Comparison of ENCODE assay signal across 21 cellular contexts in the genomic region with DNA sequence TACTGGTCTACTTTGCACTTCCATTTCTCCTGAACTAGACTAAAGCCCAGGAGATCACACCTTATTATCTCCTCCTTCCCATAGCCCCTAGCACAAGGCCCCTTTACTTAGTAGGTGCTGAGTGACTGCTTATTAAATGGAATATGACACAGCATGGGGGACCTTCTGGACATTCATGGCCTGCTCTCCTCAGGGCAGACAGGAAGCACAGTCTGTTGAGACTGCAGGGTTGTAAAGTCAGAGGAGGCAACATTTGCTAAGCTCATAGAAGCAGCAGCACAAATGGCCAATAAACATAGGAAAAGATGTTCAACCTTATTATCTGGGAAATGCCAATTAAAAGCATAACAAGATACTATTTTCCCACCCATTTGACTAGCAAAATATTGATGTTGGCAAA.
DNase-seq lines count a peak whose midpoint lies in the region; ATAC-seq, FAIRE-seq and TF ChIP-seq lines count a peak whose summit lies in the region.
"Had no signal": no experiment of that assay in that cellular context is flagged by ENCODE, and none has a peak within 500 bp of the region (broad histone marks: within the 10 kb centered on the region; RNA-seq: fewer than 3 reads in every experiment).

No MANE protein-coding gene starts in this region.

- peaks cover 0 to 29% of the 10 kb centered on the region in 2 experiments; a peak in 2 of 3 replicates for H3K36me3 ChIP-seq in HEK293 (ENCODE audit: control insufficient read depth in 2 of 2, insufficient read depth in 1 of 2, low read length in 2 of 2)

- no peak for FAIRE-seq in frontal cortex (lab: Jason Lieb, UNC)
- FAIRE-seq: A549, colon, pancreas had no signal

- H3K4me1 Mint-ChIP-seq in activated CD4-positive, alpha-beta T cell treated with anti-CD3 and anti-CD28 coated beads for 36 hours: peaks cover 25% of the 10 kb centered on the region
- H3K4me1 Mint-ChIP-seq in activated CD4-positive, alpha-beta T cell treated with anti-CD3 and anti-CD28 coated beads, Interleukin-2, amount 10 ng/mL, durations not matched to agents 24 days and 14 days: peaks cover 11% of the 10 kb centered on the region
- peaks cover 7% of the 10 kb centered on the region for H3K4me1 Mint-ChIP-seq in activated T-helper 2 cell treated with anti-CD3 and anti-CD28 coated beads, Interferon-gamma antibody, Interleukin-2, Interleukin-4, amounts not matched to agents 10 μg/mL and 5 μg/mL and 100 μg/mL, durations not matched to agents 14 hours and 24 hours and 36 hours (ENCODE audit: low read depth)
- peaks cover 85% of the 10 kb centered on the region for H3K4me1 Mint-ChIP-seq in nephron progenitor cell

- CTCF ChIA-PET in activated CD4-positive, alpha-beta T cell treated with anti-CD3 and anti-CD28 coated beads for 36 hours (lab: Charles Lee): no interaction called here
- CTCF ChIA-PET in HEK293 (lab: Yijun Ruan, JAX): interaction anchor here (1.0 kb wide), 1 partner anchor 10 kb away, joined by 5 read pairs; no protein-coding TSS in a partner anchor

- H3K27me3 Mint-ChIP-seq in activated CD4-positive, alpha-beta T cell treated with anti-CD3 and anti-CD28 coated beads for 36 hours: no peaks in the 10 kb centered on the region
- H3K27me3 Mint-ChIP-seq in activated CD4-positive, alpha-beta T cell treated with anti-CD3 and anti-CD28 coated beads, Interleukin-2, amount 10 ng/mL, durations not matched to agents 24 days and 14 days: no peaks in the 10 kb centered on the region
- no peaks in the 10 kb centered on the region for H3K27me3 Mint-ChIP-seq in activated T-helper 2 cell treated with anti-CD3 and anti-CD28 coated beads, Interferon-gamma antibody, Interleukin-2, Interleukin-4, amounts not matched to agents 10 μg/mL and 5 μg/mL and 100 μg/mL, durations not matched to agents 14 hours and 24 hours and 36 hours (ENCODE audit: low read depth)
- H3K27me3 Mint-ChIP-seq in nephron progenitor cell (ENCODE audit: low read depth, poor library complexity): peaks cover 9% of the 10 kb centered on the region

- peaks cover 5% of the 10 kb centered on the region; the same call in 1 of the 2 replicates for H3K4me1 ChIP-seq in HEK293 (ENCODE audit: control insufficient read depth, insufficient read depth, low read length)
- H3K4me1 ChIP-seq: A549, body of pancreas, pancreas had no signal

- POLR2A ChIA-PET in activated CD4-positive, alpha-beta T cell treated with anti-CD3 and anti-CD28 coated beads for 36 hours (lab: Charles Lee): no interaction called here
- POLR2A ChIA-PET in HEK293 (lab: Yijun Ruan, JAX): no interaction called here

- no peaks in the 10 kb centered on the region for H3K9me3 ChIP-seq in HEK293 (ENCODE audit: control insufficient read depth, insufficient read depth, low read depth, low read length)
- H3K9me3 ChIP-seq: A549, BE2C, body of pancreas, pancreas, right atrium auricular region had no signal

- peak overlapping the region; percentile 10 for H3K27ac Mint-ChIP-seq in activated CD4-positive, alpha-beta T cell treated with anti-CD3 and anti-CD28 coated beads for 36 hours
- H3K27ac Mint-ChIP-seq in activated CD4-positive, alpha-beta T cell treated with anti-CD3 and anti-CD28 coated beads, Interleukin-2, amount 10 ng/mL, durations not matched to agents 24 days and 14 days: no peak overlapping the region
- H3K27ac Mint-ChIP-seq in activated T-helper 2 cell treated with anti-CD3 and anti-CD28 coated beads, Interferon-gamma antibody, Interleukin-2, Interleukin-4, amounts not matched to agents 10 μg/mL and 5 μg/mL and 100 μg/mL, durations not matched to agents 14 hours and 24 hours and 36 hours: peak overlapping the region; percentile 43
- H3K27ac Mint-ChIP-seq in nephron progenitor cell: no peak overlapping the region
- H3K27ac Mint-ChIP-seq: GM23338 had no signal

- no peak overlapping the region for H3K4me3 ChIP-seq in HEK293 (ENCODE audit: low read depth, low read length)
- H3K4me3 ChIP-seq: A549, body of pancreas, GM23338, pancreas, right atrium auricular region had no signal

- H3K27ac ChIP-seq in HEK293 (ENCODE audit: extremely low read depth, low read depth, low read length): no peak overlapping the region
- H3K27ac ChIP-seq: A549, body of pancreas, pancreas, right atrium auricular region had no signal

- no peak for ATAC-seq in activated CD4-positive, alpha-beta T cell treated with anti-CD3 and anti-CD28 coated beads for 36 hours
- no peak for ATAC-seq in HG03378 (IDR thresholded peaks at IDR 0.05; ENCODE audit: unreplicated experiment)
- ATAC-seq: A549, body of pancreas, GM23338, left cardiac atrium, pancreas had no signal

- peaks cover 56% of the 10 kb centered on the region for H3K36me3 Mint-ChIP-seq in activated CD4-positive, alpha-beta T cell treated with anti-CD3 and anti-CD28 coated beads for 36 hours (ENCODE audit: low read depth)
- peaks cover 64% of the 10 kb centered on the region for H3K36me3 Mint-ChIP-seq in activated CD4-positive, alpha-beta T cell treated with anti-CD3 and anti-CD28 coated beads, Interleukin-2, amount 10 ng/mL, durations not matched to agents 24 days and 14 days (ENCODE audit: low read depth)
- H3K36me3 Mint-ChIP-seq in activated T-helper 2 cell treated with anti-CD3 and anti-CD28 coated beads, Interferon-gamma antibody, Interleukin-2, Interleukin-4, amounts not matched to agents 10 μg/mL and 5 μg/mL and 100 μg/mL, durations not matched to agents 14 hours and 24 hours and 36 hours (ENCODE audit: low read depth): peaks cover 61% of the 10 kb centered on the region
- peaks cover 5% of the 10 kb centered on the region for H3K36me3 Mint-ChIP-seq in nephron progenitor cell (ENCODE audit: low read depth)

- TF ChIP-seq CTCF in HEK293 (tag by site-specific recombination; IDR thresholded peaks at IDR 0.05) (no peak), nephron progenitor cell (IDR thresholded peaks at IDR 0.05) (no peak)

- no peaks in the 10 kb centered on the region for H3K9me3 Mint-ChIP-seq in activated CD4-positive, alpha-beta T cell treated with anti-CD3 and anti-CD28 coated beads for 36 hours (ENCODE audit: low read depth)
- no peaks in the 10 kb centered on the region for H3K9me3 Mint-ChIP-seq in activated CD4-positive, alpha-beta T cell treated with anti-CD3 and anti-CD28 coated beads, Interleukin-2, amount 10 ng/mL, durations not matched to agents 24 days and 14 days
- no peaks in the 10 kb centered on the region for H3K9me3 Mint-ChIP-seq in activated T-helper 2 cell treated with anti-CD3 and anti-CD28 coated beads, Interferon-gamma antibody, Interleukin-2, Interleukin-4, amounts not matched to agents 10 μg/mL and 5 μg/mL and 100 μg/mL, durations not matched to agents 14 hours and 24 hours and 36 hours
- H3K9me3 Mint-ChIP-seq in nephron progenitor cell: no peaks in the 10 kb centered on the region
- H3K9me3 Mint-ChIP-seq: activated T-cell treated with anti-CD3 and anti-CD28 coated beads, Interleukin-2, amount 50 U/mL, for 4 hours; GM23338 had no signal

- DNase-seq in activated CD4-positive, alpha-beta T cell treated with anti-CD3 and anti-CD28 coated beads for 36 hours: no peak
- DNase-seq in activated CD4-positive, alpha-beta T cell treated with anti-CD3 and anti-CD28 coated beads, Interleukin-2, amount 10 ng/mL, durations not matched to agents 24 days and 14 days: no peak
- DNase-seq in activated T-helper 2 cell treated with anti-CD3 and anti-CD28 coated beads, Interferon-gamma antibody, Interleukin-2, Interleukin-4, amounts not matched to agents 10 μg/mL and 5 μg/mL and 100 μg/mL, durations not matched to agents 14 hours and 24 hours and 36 hours (ENCODE audit: low spot score): no peak
- no peak for DNase-seq in nephron progenitor cell
- no peak for DNase-seq in NCI-H82 (lab: John Stamatoyannopoulos, UW)
- DNase-seq in frontal cortex (ENCODE audit: low spot score in 2 of 2): no peak
- DNase-seq: BE2C, body of pancreas, EL, left cardiac atrium, NCI-H1105 treated with DMSO at 0.1 percent for 48 hours, NCI-H2107, NCI-H510A treated with DMSO at 0.1 percent for 48 hours, pancreas had no signal

- no peak overlapping the region for H3K4me3 Mint-ChIP-seq in activated CD4-positive, alpha-beta T cell treated with anti-CD3 and anti-CD28 coated beads for 36 hours
- H3K4me3 Mint-ChIP-seq in activated CD4-positive, alpha-beta T cell treated with anti-CD3 and anti-CD28 coated beads, Interleukin-2, amount 10 ng/mL, durations not matched to agents 24 days and 14 days: no peak overlapping the region
- H3K4me3 Mint-ChIP-seq in activated T-helper 2 cell treated with anti-CD3 and anti-CD28 coated beads, Interferon-gamma antibody, Interleukin-2, Interleukin-4, amounts not matched to agents 10 μg/mL and 5 μg/mL and 100 μg/mL, durations not matched to agents 14 hours and 24 hours and 36 hours (ENCODE audit: low read depth): no peak overlapping the region
- H3K4me3 Mint-ChIP-seq in nephron progenitor cell: peak overlapping the region; percentile 12
- H3K4me3 Mint-ChIP-seq: activated T-cell treated with anti-CD3 and anti-CD28 coated beads, Interleukin-2, amount 50 U/mL, for 4 hours; GM23338 had no signal

- intact Hi-C loops in activated CD4-positive, alpha-beta T cell treated with anti-CD3 and anti-CD28 coated beads for 36 hours (cut with DNase I, micrococcal nuclease): no loop called here
- intact Hi-C loops in activated CD4-positive, alpha-beta T cell treated with anti-CD3 and anti-CD28 coated beads, Interleukin-2, amount 10 ng/mL, durations not matched to agents 24 days and 14 days (cut with micrococcal nuclease): no loop called here
- intact Hi-C loops in activated T-helper 2 cell treated with anti-CD3 and anti-CD28 coated beads, Interferon-gamma antibody, Interleukin-2, Interleukin-4, amounts not matched to agents 10 μg/mL and 5 μg/mL and 100 μg/mL, durations not matched to agents 14 hours and 24 hours and 36 hours (cut with micrococcal nuclease): no loop called here

TF ChIP-seq in HEK293, 187 proteins besides CTCF, POLR2A, EP300 and RAD21 (continues in another document):
- TF ChIP-seq SCRT2 (tag by site-specific recombination; IDR thresholded peaks at IDR 0.05): no peak

Comparison
In these comparisons a context has a peak if more than half of its experiments do, and no peak if none do; other contexts are left out.
1. H3K27ac Mint-ChIP-seq: peak in activated CD4-positive, alpha-beta T cell treated with anti-CD3 and anti-CD28 coated beads for 36 hours (single experiment) and activated T-helper 2 cell treated with anti-CD3 and anti-CD28 coated beads, Interferon-gamma antibody, Interleukin-2, Interleukin-4, amounts not matched to agents 10 μg/mL and 5 μg/mL and 100 μg/mL, durations not matched to agents 14 hours and 24 hours and 36 hours (single experiment); none in activated CD4-positive, alpha-beta T cell treated with anti-CD3 and anti-CD28 coated beads, Interleukin-2, amount 10 ng/mL, durations not matched to agents 24 days and 14 days (single experiment) and nephron progenitor cell (single experiment).